In genomic region chr7:64990216-64990615, GRCh38 we compare ENCODE assay signal across 2 cellular contexts.
TF ChIP-seq lines count a peak whose summit lies in the region.

No MANE protein-coding gene starts in this region.

TF ChIP-seq in HepG2, 621 proteins besides CTCF, POLR2A, EP300 and RAD21:
- TF ChIP-seq SETDB1 (CRISPR knock-in tag; IDR thresholded peaks at IDR 0.05; ENCODE audit: borderline replicate concordance) (peak; percentile 80; the same call in 1 of the 2 replicates), ARNT (IDR thresholded peaks at IDR 0.05) (no peak)
- TF ChIP-seq, protein P1, sequence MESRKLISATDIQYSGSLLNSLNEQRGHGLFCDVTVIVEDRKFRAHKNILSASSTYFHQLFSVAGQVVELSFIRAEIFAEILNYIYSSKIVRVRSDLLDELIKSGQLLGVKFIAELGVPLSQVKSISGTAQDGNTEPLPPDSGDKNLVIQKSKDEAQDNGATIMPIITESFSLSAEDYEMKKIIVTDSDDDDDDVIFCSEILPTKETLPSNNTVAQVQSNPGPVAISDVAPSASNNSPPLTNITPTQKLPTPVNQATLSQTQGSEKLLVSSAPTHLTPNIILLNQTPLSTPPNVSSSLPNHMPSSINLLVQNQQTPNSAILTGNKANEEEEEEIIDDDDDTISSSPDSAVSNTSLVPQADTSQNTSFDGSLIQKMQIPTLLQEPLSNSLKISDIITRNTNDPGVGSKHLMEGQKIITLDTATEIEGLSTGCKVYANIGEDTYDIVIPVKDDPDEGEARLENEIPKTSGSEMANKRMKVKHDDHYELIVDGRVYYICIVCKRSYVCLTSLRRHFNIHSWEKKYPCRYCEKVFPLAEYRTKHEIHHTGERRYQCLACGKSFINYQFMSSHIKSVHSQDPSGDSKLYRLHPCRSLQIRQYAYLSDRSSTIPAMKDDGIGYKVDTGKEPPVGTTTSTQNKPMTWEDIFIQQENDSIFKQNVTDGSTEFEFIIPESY (CRISPR knock-in tag; IDR thresholded peaks at IDR 0.05) = peak; percentile 60; the same call in 1 of the 2 replicates

TF ChIP-seq in endothelial cell of umbilical vein, 7 proteins besides CTCF, POLR2A, EP300 and RAD21:
- TF ChIP-seq MYC (IDR thresholded peaks at IDR 0.05; ENCODE audit: low read depth, low read length) (no peak), JUN (IDR thresholded peaks at IDR 0.05; ENCODE audit: borderline replicate concordance, insufficient read depth, insufficient read length, low read depth) (no peak), FOS (IDR thresholded peaks at IDR 0.05; ENCODE audit: borderline replicate concordance, insufficient read depth, low read length) (no peak)
